ENCODE assay signal across 12 cellular contexts in genomic region chr9:71490810-71491209, GRCh38.
DNase-seq lines count a peak whose midpoint lies in the region; ATAC-seq and TF ChIP-seq lines count a peak whose summit lies in the region.
"Had no signal": no experiment of that assay in that cellular context is flagged by ENCODE, and none has a peak within 500 bp of the region (broad histone marks: within the 10 kb centered on the region; RNA-seq: fewer than 3 reads in every experiment).

No MANE protein-coding gene starts in this region.

- H3K27ac Mint-ChIP-seq in activated T-cell treated with anti-CD3 and anti-CD28 coated beads, Interleukin-2, amount 50 U/mL, for 24 hours, result no peak overlapping the region
- H3K27ac Mint-ChIP-seq: activated CD4-positive, alpha-beta T cell treated with anti-CD3 and anti-CD28 coated beads for 36 hours; CD8-positive, alpha-beta memory T cell had no signal

- H3K9me3 Mint-ChIP-seq in activated T-cell treated with anti-CD3 and anti-CD28 coated beads, Interleukin-2, amount 50 U/mL, for 24 hours, result no peaks in the 10 kb centered on the region

- POLR2A ChIA-PET in A673 (lab: Charles Lee; ENCODE audit: low non-redundant PET), result no interaction called here

- no TSS peak for BruUV-seq in A673 (replicated peaks; lab: Mats Ljungman, UMichigan)

- no peaks in the 10 kb centered on the region for H3K9me3 ChIP-seq in A673 (ENCODE audit: low read depth, low read length, poor library complexity, severe bottlenecking)

- ATAC-seq in GM18868 (IDR thresholded peaks at IDR 0.05; ENCODE audit: unreplicated experiment) (peak; percentile 66), HG03039 (IDR thresholded peaks at IDR 0.05; ENCODE audit: unreplicated experiment) (no peak)
- ATAC-seq: activated CD4-positive, alpha-beta T cell treated with anti-CD3 and anti-CD28 coated beads for 36 hours; psoas muscle had no signal

- CTCF ChIA-PET in A673 (lab: Charles Lee), result no interaction called here

- H3K4me1 ChIP-seq in A673 (ENCODE audit: insufficient read depth, low read length, poor library complexity, severe bottlenecking), result no peaks in the 10 kb centered on the region
- H3K4me1 ChIP-seq: psoas muscle had no signal

- H3K4me3 ChIP-seq in A673 (ENCODE audit: low read depth, low read length, poor library complexity, severe bottlenecking), result no peak overlapping the region
- no peak overlapping the region for H3K4me3 ChIP-seq in epithelial cell of proximal tubule (ENCODE audit: low read depth, low read length)
- H3K4me3 ChIP-seq: psoas muscle had no signal

- no peak overlapping the region for H3K4me3 Mint-ChIP-seq in activated T-cell treated with anti-CD3 and anti-CD28 coated beads, Interleukin-2, amount 50 U/mL, for 24 hours
- H3K4me3 Mint-ChIP-seq: activated CD4-positive, alpha-beta T cell treated with anti-CD3 and anti-CD28 coated beads for 36 hours; CD8-positive, alpha-beta memory T cell had no signal

- no peaks in the 10 kb centered on the region for H3K36me3 Mint-ChIP-seq in activated T-cell treated with anti-CD3 and anti-CD28 coated beads, Interleukin-2, amount 50 U/mL, for 24 hours (ENCODE audit: low read depth)
- H3K36me3 Mint-ChIP-seq: CD8-positive, alpha-beta memory T cell had no signal

- H3K27me3 Mint-ChIP-seq in activated T-cell treated with anti-CD3 and anti-CD28 coated beads, Interleukin-2, amount 50 U/mL, for 24 hours, result peaks cover 50% of the 10 kb centered on the region

- no peaks in the 10 kb centered on the region for H3K4me1 Mint-ChIP-seq in activated T-cell treated with anti-CD3 and anti-CD28 coated beads, Interleukin-2, amount 50 U/mL, for 24 hours (ENCODE audit: low read depth)
- H3K4me1 Mint-ChIP-seq: activated CD4-positive, alpha-beta T cell treated with anti-CD3 and anti-CD28 coated beads for 36 hours; CD8-positive, alpha-beta memory T cell had no signal

- peaks cover 63% of the 10 kb centered on the region for H3K27me3 ChIP-seq in A673 (replicated peaks; ENCODE audit: insufficient read depth, low read depth, low read length, poor library complexity)

- no peak overlapping the region for H3K27ac ChIP-seq in A673 (ENCODE audit: low read depth, low read length, poor library complexity, severe bottlenecking)
- H3K27ac ChIP-seq: psoas muscle had no signal

- H3K36me3 ChIP-seq in A673 (ENCODE audit: insufficient read depth, low read length, poor library complexity, severe bottlenecking), result no peaks in the 10 kb centered on the region

- intact Hi-C loops in A673 (cut with micrococcal nuclease; ENCODE audit: unreplicated experiment), result no loop called here

- peak; percentile 7 for DNase-seq in A673 (ENCODE audit: low spot score)
- peak; percentile 24 for DNase-seq in NAMALWA (ENCODE audit: low spot score)
- no peak for DNase-seq in epithelial cell of proximal tubule (ENCODE audit: low read depth)
- no peak for DNase-seq in SKM-1 (lab: John Stamatoyannopoulos, UW; ENCODE audit: unreplicated experiment)
- no peak for DNase-seq in activated effector memory CD4-positive, alpha-beta T cell treated with Interleukin-2 at 50 U/mL for 16 hours
- DNase-seq in activated T-cell treated with anti-CD3 and anti-CD28 coated beads, Interleukin-2, amount 50 U/mL, for 24 hours, result no peak
- DNase-seq: activated CD4-positive, alpha-beta T cell treated with anti-CD3 and anti-CD28 coated beads for 36 hours; CD8-positive, alpha-beta memory T cell; NCI-H774; psoas muscle had no signal

- TF ChIP-seq CTCF in A673 (conservative IDR thresholded peaks at IDR 0.05; ENCODE audit: low read depth, low read length), result peak; percentile 46
- TF ChIP-seq CTCF in epithelial cell of proximal tubule (conservative IDR thresholded peaks at IDR 0.05; ENCODE audit: low read depth, low read length), result peak; percentile 73

Comparison
In these comparisons a context has a peak if more than half of its experiments do, and no peak if none do; other contexts are left out.
1. DNase-seq: peak in A673 (single experiment) and NAMALWA (single experiment); none in epithelial cell of proximal tubule (single experiment), SKM-1 (single experiment), activated effector memory CD4-positive, alpha-beta T cell treated with Interleukin-2 at 50 U/mL for 16 hours (single experiment) and activated T-cell treated with anti-CD3 and anti-CD28 coated beads, Interleukin-2, amount 50 U/mL, for 24 hours (single experiment).